In the genomic region with DNA sequence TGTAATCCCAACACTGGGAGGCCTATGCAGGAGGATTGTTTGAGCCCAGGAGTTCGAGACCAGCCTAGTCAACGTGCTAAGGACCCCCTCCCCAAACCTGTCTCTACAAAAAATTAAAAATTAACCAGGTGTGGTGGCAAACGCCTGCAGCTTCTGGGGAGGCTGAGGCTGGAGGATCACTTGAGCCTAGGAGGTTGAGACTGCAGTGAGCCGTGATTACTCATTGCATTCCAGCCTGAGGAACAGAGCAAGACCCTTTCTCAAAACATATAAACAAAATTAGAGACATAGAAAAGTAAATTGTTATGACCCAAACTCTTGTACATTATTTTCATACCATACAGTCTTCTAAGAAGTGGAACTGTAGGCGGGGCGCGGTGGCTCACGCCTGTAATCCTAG, we compare ENCODE assay signal across 1 cellular context.
TF ChIP-seq lines count a peak whose summit lies in the region.

No MANE protein-coding gene starts in this region.

TF ChIP-seq in HepG2, 621 proteins besides CTCF, POLR2A, EP300 and RAD21:
- TF ChIP-seq, protein P1, sequence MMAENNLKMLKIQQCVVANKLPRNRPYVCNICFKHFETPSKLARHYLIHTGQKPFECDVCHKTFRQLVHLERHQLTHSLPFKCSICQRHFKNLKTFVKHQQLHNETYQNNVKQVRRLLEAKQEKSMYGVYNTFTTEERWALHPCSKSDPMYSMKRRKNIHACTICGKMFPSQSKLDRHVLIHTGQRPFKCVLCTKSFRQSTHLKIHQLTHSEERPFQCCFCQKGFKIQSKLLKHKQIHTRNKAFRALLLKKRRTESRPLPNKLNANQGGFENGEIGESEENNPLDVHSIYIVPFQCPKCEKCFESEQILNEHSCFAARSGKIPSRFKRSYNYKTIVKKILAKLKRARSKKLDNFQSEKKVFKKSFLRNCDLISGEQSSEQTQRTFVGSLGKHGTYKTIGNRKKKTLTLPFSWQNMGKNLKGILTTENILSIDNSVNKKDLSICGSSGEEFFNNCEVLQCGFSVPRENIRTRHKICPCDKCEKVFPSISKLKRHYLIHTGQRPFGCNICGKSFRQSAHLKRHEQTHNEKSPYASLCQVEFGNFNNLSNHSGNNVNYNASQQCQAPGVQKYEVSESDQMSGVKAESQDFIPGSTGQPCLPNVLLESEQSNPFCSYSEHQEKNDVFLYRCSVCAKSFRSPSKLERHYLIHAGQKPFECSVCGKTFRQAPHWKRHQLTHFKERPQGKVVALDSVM (CRISPR knock-in tag; IDR thresholded peaks at IDR 0.05): peak; percentile 96
- TF ChIP-seq RORA (CRISPR knock-in tag; IDR thresholded peaks at IDR 0.05): no peak
